8 cellular contexts compared by ENCODE assay signal in the genomic region with DNA sequence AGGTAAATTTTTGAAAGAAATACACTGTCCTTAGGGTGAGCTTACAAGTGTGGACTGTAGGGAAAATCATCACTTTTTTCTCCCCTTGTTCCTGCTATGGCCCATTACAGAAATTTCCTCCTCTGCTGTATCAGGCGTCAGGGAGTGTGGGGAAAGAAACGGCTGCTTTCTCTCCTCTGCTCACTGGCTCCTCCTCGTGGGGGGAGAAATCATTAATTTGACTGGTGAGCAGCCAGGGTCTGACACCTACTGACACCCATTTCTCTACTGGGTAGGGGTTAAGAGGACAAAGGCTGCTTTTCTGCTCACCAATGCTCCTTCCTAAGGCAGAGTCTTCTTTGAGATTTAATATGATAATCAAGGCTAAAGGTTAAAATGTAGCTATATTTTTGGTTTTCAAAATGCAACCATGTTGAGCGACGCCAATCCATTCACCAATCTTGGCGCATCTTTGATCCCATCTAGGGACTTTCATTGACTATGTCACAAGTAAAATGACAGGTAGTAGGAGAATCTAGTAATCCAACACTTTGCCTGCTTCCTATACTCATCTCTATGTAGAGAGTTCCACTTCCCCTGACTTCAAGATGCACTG. TPM values are rescaled to one million over a fixed set of nuclear protein-coding genes. Genes with fewer than 3 reads are reported as not detected.
DNase-seq lines count a peak whose midpoint lies in the region; ATAC-seq lines count a peak whose summit lies in the region.

No MANE protein-coding gene starts in this region.

- H3K4me1 Mint-ChIP-seq in activated T-helper 2 cell treated with anti-CD3 and anti-CD28 coated beads, Interferon-gamma antibody, Interleukin-2, Interleukin-4, amounts not matched to agents 10 μg/mL and 5 μg/mL and 100 μg/mL, durations not matched to agents 14 hours and 24 hours and 36 hours (ENCODE audit: low read depth) = peaks cover 8% of the 10 kb centered on the region

- H3K27me3 Mint-ChIP-seq in activated T-helper 2 cell treated with anti-CD3 and anti-CD28 coated beads, Interferon-gamma antibody, Interleukin-2, Interleukin-4, amounts not matched to agents 10 μg/mL and 5 μg/mL and 100 μg/mL, durations not matched to agents 14 hours and 24 hours and 36 hours (ENCODE audit: low read depth) = no peaks in the 10 kb centered on the region

- no peaks in the 10 kb centered on the region for H3K9me3 Mint-ChIP-seq in activated T-helper 2 cell treated with anti-CD3 and anti-CD28 coated beads, Interferon-gamma antibody, Interleukin-2, Interleukin-4, amounts not matched to agents 10 μg/mL and 5 μg/mL and 100 μg/mL, durations not matched to agents 14 hours and 24 hours and 36 hours

- H3K36me3 Mint-ChIP-seq in activated T-helper 2 cell treated with anti-CD3 and anti-CD28 coated beads, Interferon-gamma antibody, Interleukin-2, Interleukin-4, amounts not matched to agents 10 μg/mL and 5 μg/mL and 100 μg/mL, durations not matched to agents 14 hours and 24 hours and 36 hours (ENCODE audit: low read depth) = peaks cover 42% of the 10 kb centered on the region

- no peaks in the 10 kb centered on the region for H3K27me3 ChIP-seq in HAP-1 (ENCODE audit: low read depth)

- no peaks in the 10 kb centered on the region for H3K4me1 ChIP-seq in HAP-1

- no peaks in the 10 kb centered on the region for H3K9me3 ChIP-seq in HAP-1

- no peak overlapping the region for H3K4me3 Mint-ChIP-seq in activated T-helper 2 cell treated with anti-CD3 and anti-CD28 coated beads, Interferon-gamma antibody, Interleukin-2, Interleukin-4, amounts not matched to agents 10 μg/mL and 5 μg/mL and 100 μg/mL, durations not matched to agents 14 hours and 24 hours and 36 hours (ENCODE audit: low read depth)

- intact Hi-C loops in activated T-helper 2 cell treated with anti-CD3 and anti-CD28 coated beads, Interferon-gamma antibody, Interleukin-2, Interleukin-4, amounts not matched to agents 10 μg/mL and 5 μg/mL and 100 μg/mL, durations not matched to agents 14 hours and 24 hours and 36 hours (cut with micrococcal nuclease) = loop anchor here (1.0 to 2.0 kb wide), 2 partner anchors 78 to 115 kb away; no protein-coding TSS in a partner anchor
- intact Hi-C loops in head of caudate nucleus (cut with DNase I) = no loop called here

- ATAC-seq in GM19467 (IDR thresholded peaks at IDR 0.05; ENCODE audit: unreplicated experiment) = no peak
- no peak for ATAC-seq in HG03135 (IDR thresholded peaks at IDR 0.05; ENCODE audit: unreplicated experiment)

- in situ Hi-C loops in HAP-1 (cut with MboI; ENCODE audit: low sequenced_read_pairs) = no loop called here

- no peak overlapping the region for H3K4me3 ChIP-seq in HAP-1

- no peak overlapping the region for H3K27ac Mint-ChIP-seq in activated T-helper 2 cell treated with anti-CD3 and anti-CD28 coated beads, Interferon-gamma antibody, Interleukin-2, Interleukin-4, amounts not matched to agents 10 μg/mL and 5 μg/mL and 100 μg/mL, durations not matched to agents 14 hours and 24 hours and 36 hours

- DNase-seq in DMS114 treated with DMSO at 0.1 percent for 48 hours (lab: John Stamatoyannopoulos, UW; ENCODE audit: unreplicated experiment) (peak; percentile 8), HAP-1 (ENCODE audit: low spot score in 2 of 2) (peak; percentile 34 to 81), OCI-M1 (lab: John Stamatoyannopoulos, UW) (peak; percentile 83), head of caudate nucleus (peak in 40 of 42 donors; percentile 18 to 91 (median 71)), retina (peak; percentile 52)
- DNase-seq in activated T-helper 2 cell treated with anti-CD3 and anti-CD28 coated beads, Interferon-gamma antibody, Interleukin-2, Interleukin-4, amounts not matched to agents 10 μg/mL and 5 μg/mL and 100 μg/mL, durations not matched to agents 14 hours and 24 hours and 36 hours (ENCODE audit: low spot score) = peak; percentile 24

- peaks cover 41% of the 10 kb centered on the region for H3K36me3 ChIP-seq in HAP-1 (replicated peaks)

RNA-seq across cellular contexts. Expression of gene SETD7, which starts 25.1 kb away (rescaled TPM):
- 20.3 and 20.7 TPM in 2 replicates for total RNA-seq in activated T-helper 2 cell treated with anti-CD3 and anti-CD28 coated beads, Interferon-gamma antibody, Interleukin-2, Interleukin-4, amounts not matched to agents 10 μg/mL and 5 μg/mL and 100 μg/mL, durations not matched to agents 14 hours and 24 hours and 36 hours

Comparison
In these comparisons a context has a peak if more than half of its experiments do, and no peak if none do; other contexts are left out.
1. DNase-seq: peak in every context shown above with its lines; median percentile 83 in OCI-M1; 71 in head of caudate nucleus; 58 in HAP-1; 52 in retina; 24 in activated T-helper 2 cell treated with anti-CD3 and anti-CD28 coated beads, Interferon-gamma antibody, Interleukin-2, Interleukin-4, amounts not matched to agents 10 μg/mL and 5 μg/mL and 100 μg/mL, durations not matched to agents 14 hours and 24 hours and 36 hours; 8 in DMS114 treated with DMSO at 0.1 percent for 48 hours.